ENCODE assay signal across 29 cellular contexts in the genomic region with DNA sequence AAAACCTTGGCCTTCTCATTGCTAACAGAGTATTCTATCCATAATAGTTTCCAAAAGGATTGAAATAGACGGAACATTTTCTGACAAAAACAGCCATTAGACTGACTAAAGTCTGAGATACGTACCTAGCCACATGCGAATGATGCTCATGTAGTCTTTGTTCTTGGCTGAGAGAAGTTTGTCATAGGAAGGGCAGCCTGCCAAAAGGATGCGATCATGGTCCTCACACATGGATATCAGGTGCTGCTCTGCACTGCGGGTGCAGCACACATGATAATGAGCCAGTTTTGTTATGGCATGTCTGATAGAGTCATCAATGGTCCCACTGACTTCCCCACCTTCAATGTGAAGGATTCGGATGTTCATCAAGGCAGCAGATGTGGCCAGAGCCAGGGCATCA.
"Had no signal": no experiment of that assay in that cellular context is flagged by ENCODE, and none has a peak within 500 bp of the region (broad histone marks: within the 10 kb centered on the region; RNA-seq: fewer than 3 reads in every experiment).

No MANE protein-coding gene starts in this region.

- H3K4me1 ChIP-seq: neural progenitor cell, parathyroid adenoma, thyroid gland, upper lobe of left lung had no signal

- H3K79me2 ChIP-seq: parathyroid adenoma had no signal

- DNase-seq: activated CD4-positive, alpha-beta memory T cell treated with anti-CD3 and anti-CD28 coated beads, Interleukin-2, amount 10 ng/mL, durations not matched to agents 7 days and 5 days; activated CD4-positive, alpha-beta T cell treated with anti-CD3 and anti-CD28 coated beads for 1 hour; activated CD4-positive, alpha-beta T cell treated with anti-CD3 and anti-CD28 coated beads, Interleukin-2, amount 10 ng/mL, durations not matched to agents 7 days and 5 days; activated CD8-positive, alpha-beta memory T cell treated with anti-CD3 and anti-CD28 coated beads, Interleukin-2, amount 50 U/mL, for 48 hours; activated gamma-delta T cell treated with Interleukin-2 at 50 U/mL for 16 hours; activated naive CD4-positive, alpha-beta T cell treated with anti-CD3 and anti-CD28 coated beads, Interleukin-2, amount 50 U/mL, for 16 hours; activated T-cell treated with anti-CD3 and anti-CD28 coated beads, Interleukin-2, amount 50 U/mL, for 24 hours; amniotic stem cell; dermis blood vessel endothelial cell; effector CD4-positive, alpha-beta T cell; esophagus squamous epithelium; hippocampal formation; left colon; naive thymus-derived CD4-positive, alpha-beta T cell; occipital lobe; stimulated activated CD4-positive, alpha-beta T cell treated with anti-CD3 and anti-CD28 coated beads, Interleukin-2, amount 100 ng/mL, for 24 hours; stimulated activated naive B cell treated with anti-CD40 and anti-IgM and Interleukin-4, amounts not matched to agents 10 μg/mL and 1 μg/mL and 100 μg/mL, for 72 hours; stomach; T-helper 2 cell; thyroid gland; upper lobe of left lung had no signal

- H2AFZ ChIP-seq: neural progenitor cell, parathyroid adenoma had no signal

- H3K9me3 ChIP-seq: esophagus squamous epithelium, gastroesophageal sphincter, right atrium auricular region, stomach, thyroid gland, upper lobe of left lung, vagina had no signal

- H3K27me3 Mint-ChIP-seq: activated CD4-positive, alpha-beta memory T cell treated with anti-CD3 and anti-CD28 coated beads, Interleukin-2, amount 10 ng/mL, durations not matched to agents 7 days and 5 days; activated CD4-positive, alpha-beta T cell treated with anti-CD3 and anti-CD28 coated beads, Interleukin-2, amount 10 ng/mL, durations not matched to agents 7 days and 5 days; activated T-cell treated with anti-CD3 and anti-CD28 coated beads, Interleukin-2, amount 50 U/mL, for 24 hours; central memory CD8-positive, alpha-beta T cell; naive thymus-derived CD4-positive, alpha-beta T cell; stimulated activated naive B cell treated with anti-CD40 and anti-IgM and Interleukin-4, amounts not matched to agents 10 μg/mL and 1 μg/mL and 100 μg/mL, for 72 hours had no signal

- H3K4me2 ChIP-seq: neural progenitor cell, smooth muscle cell had no signal

- ATAC-seq: gastroesophageal sphincter; left colon; naive thymus-derived CD4-positive, alpha-beta T cell; stimulated activated naive B cell treated with anti-CD40 and anti-IgM and Interleukin-4, amounts not matched to agents 10 μg/mL and 1 μg/mL and 100 μg/mL, for 72 hours had no signal

- H3K27ac Mint-ChIP-seq: activated CD4-positive, alpha-beta memory T cell treated with anti-CD3 and anti-CD28 coated beads, Interleukin-2, amount 10 ng/mL, durations not matched to agents 7 days and 5 days; activated CD4-positive, alpha-beta T cell treated with anti-CD3 and anti-CD28 coated beads, Interleukin-2, amount 10 ng/mL, durations not matched to agents 7 days and 5 days; activated T-cell treated with anti-CD3 and anti-CD28 coated beads, Interleukin-2, amount 50 U/mL, for 24 hours; mesothelial cell of epicardium; neural progenitor cell; stimulated activated naive B cell treated with anti-CD40 and anti-IgM and Interleukin-4, amounts not matched to agents 10 μg/mL and 1 μg/mL and 100 μg/mL, for 72 hours had no signal

- H3K27me3 ChIP-seq: esophagus squamous epithelium, gastroesophageal sphincter, neural progenitor cell, right atrium auricular region, stomach, thyroid gland, upper lobe of left lung, vagina had no signal

- H3K4me3 Mint-ChIP-seq: activated CD4-positive, alpha-beta memory T cell treated with anti-CD3 and anti-CD28 coated beads, Interleukin-2, amount 10 ng/mL, durations not matched to agents 7 days and 5 days; activated CD4-positive, alpha-beta T cell treated with anti-CD3 and anti-CD28 coated beads, Interleukin-2, amount 10 ng/mL, durations not matched to agents 7 days and 5 days; activated T-cell treated with anti-CD3 and anti-CD28 coated beads, Interleukin-2, amount 50 U/mL, for 24 hours; central memory CD8-positive, alpha-beta T cell; mesothelial cell of epicardium; naive thymus-derived CD4-positive, alpha-beta T cell; neural progenitor cell; stimulated activated naive B cell treated with anti-CD40 and anti-IgM and Interleukin-4, amounts not matched to agents 10 μg/mL and 1 μg/mL and 100 μg/mL, for 72 hours had no signal

- H3K4me3 ChIP-seq: esophagus squamous epithelium, gastroesophageal sphincter, neural progenitor cell, right atrium auricular region, smooth muscle cell, stomach, thyroid gland, upper lobe of left lung, vagina had no signal

- H3K9me3 Mint-ChIP-seq: activated CD4-positive, alpha-beta memory T cell treated with anti-CD3 and anti-CD28 coated beads, Interleukin-2, amount 10 ng/mL, durations not matched to agents 7 days and 5 days; activated CD4-positive, alpha-beta T cell treated with anti-CD3 and anti-CD28 coated beads, Interleukin-2, amount 10 ng/mL, durations not matched to agents 7 days and 5 days; activated T-cell treated with anti-CD3 and anti-CD28 coated beads, Interleukin-2, amount 50 U/mL, for 24 hours; central memory CD8-positive, alpha-beta T cell; mesothelial cell of epicardium; neural progenitor cell; stimulated activated naive B cell treated with anti-CD40 and anti-IgM and Interleukin-4, amounts not matched to agents 10 μg/mL and 1 μg/mL and 100 μg/mL, for 72 hours had no signal

- H3K4me1 Mint-ChIP-seq: mesothelial cell of epicardium, neural progenitor cell had no signal

- H3K27ac ChIP-seq: esophagus squamous epithelium, gastroesophageal sphincter, neural progenitor cell, parathyroid adenoma, right atrium auricular region, stomach, thyroid gland, upper lobe of left lung, vagina had no signal
